ENCODE assay signal across 10 cellular contexts in genomic region chr9:112809351-112809848, GRCh38. TPM values are rescaled to one million over a fixed set of nuclear protein-coding genes. Genes with fewer than 3 reads are reported as not detected.
DNase-seq lines count a peak whose midpoint lies in the region; ATAC-seq lines count a peak whose summit lies in the region.
"Had no signal": no experiment of that assay in that cellular context is flagged by ENCODE, and none has a peak within 500 bp of the region (broad histone marks: within the 10 kb centered on the region; RNA-seq: fewer than 3 reads in every experiment).

No MANE protein-coding gene starts in this region.

- ATAC-seq in GM18499 (IDR thresholded peaks at IDR 0.05; ENCODE audit: insufficient read depth, unreplicated experiment) (peak; percentile 97), GM21447 (IDR thresholded peaks at IDR 0.05; ENCODE audit: unreplicated experiment) (peak; percentile 99), HG03354 (IDR thresholded peaks at IDR 0.05; ENCODE audit: poor library complexity, severe bottlenecking, unreplicated experiment) (peak; percentile 99), esophagus mucosa (peak; percentile 42)

- H3K27me3 Mint-ChIP-seq in activated CD4-positive, alpha-beta T cell treated with anti-CD3 and anti-CD28 coated beads, Interleukin-2, amount 10 ng/mL, durations not matched to agents 7 days and 5 days = no peaks in the 10 kb centered on the region

- POLR2A ChIA-PET in activated CD4-positive, alpha-beta T cell treated with anti-CD3 and anti-CD28 coated beads, Interleukin-2, amount 10 ng/mL, durations not matched to agents 7 days and 5 days (lab: Charles Lee) = no interaction called here

- no peaks in the 10 kb centered on the region for H3K4me1 Mint-ChIP-seq in activated CD4-positive, alpha-beta T cell treated with anti-CD3 and anti-CD28 coated beads, Interleukin-2, amount 10 ng/mL, durations not matched to agents 7 days and 5 days

- H3K27ac Mint-ChIP-seq in activated CD4-positive, alpha-beta T cell treated with anti-CD3 and anti-CD28 coated beads, Interleukin-2, amount 10 ng/mL, durations not matched to agents 7 days and 5 days = no peak overlapping the region

- no peak overlapping the region for H3K4me3 Mint-ChIP-seq in activated CD4-positive, alpha-beta T cell treated with anti-CD3 and anti-CD28 coated beads, Interleukin-2, amount 10 ng/mL, durations not matched to agents 7 days and 5 days

- DNase-seq in stimulated activated CD4-positive, alpha-beta T cell treated with anti-CD3 and anti-CD28 coated beads, Interleukin-2, amount 100 ng/mL, for 48 hours = no peak
- DNase-seq in activated CD4-positive, CD25-positive, alpha-beta regulatory T cell treated with anti-CD3 and anti-CD28 coated beads, Interleukin-2, amount 50 U/mL, for 72 hours = no peak
- no peak for DNase-seq in activated CD4-positive, alpha-beta T cell treated with anti-CD3 and anti-CD28 coated beads, Interleukin-2, amount 10 ng/mL, durations not matched to agents 7 days and 5 days
- no peak for DNase-seq in NCI-H128 (lab: John Stamatoyannopoulos, UW; ENCODE audit: unreplicated experiment)
- DNase-seq: heart right ventricle, posterior cingulate gyrus had no signal

- CTCF ChIA-PET in activated CD4-positive, alpha-beta T cell treated with anti-CD3 and anti-CD28 coated beads, Interleukin-2, amount 10 ng/mL, durations not matched to agents 7 days and 5 days (lab: Charles Lee) = no interaction called here

- H3K36me3 Mint-ChIP-seq in activated CD4-positive, alpha-beta T cell treated with anti-CD3 and anti-CD28 coated beads, Interleukin-2, amount 10 ng/mL, durations not matched to agents 7 days and 5 days (ENCODE audit: low read depth) = no peaks in the 10 kb centered on the region

- H3K9me3 Mint-ChIP-seq in activated CD4-positive, alpha-beta T cell treated with anti-CD3 and anti-CD28 coated beads, Interleukin-2, amount 10 ng/mL, durations not matched to agents 7 days and 5 days = peaks cover under 1% of the 10 kb centered on the region

RNA-seq across cellular contexts. Expression of gene SNX30, which starts 58.8 kb away (rescaled TPM):
- total RNA-seq in esophagus mucosa = 8.5 TPM
- total RNA-seq in activated CD4-positive, alpha-beta T cell treated with anti-CD3 and anti-CD28 coated beads, Interleukin-2, amount 10 ng/mL, durations not matched to agents 7 days and 5 days = 1 to 10 TPM; 6.9 to 7.4 TPM

Comparison
In these comparisons a context has a peak if more than half of its experiments do, and no peak if none do; other contexts are left out.
1. ATAC-seq: peak in every context shown above with its lines; median percentile 99 in GM21447; 99 in HG03354; 97 in GM18499; 42 in esophagus mucosa.